ENCODE assay signal across 8 cellular contexts in the genomic region with DNA sequence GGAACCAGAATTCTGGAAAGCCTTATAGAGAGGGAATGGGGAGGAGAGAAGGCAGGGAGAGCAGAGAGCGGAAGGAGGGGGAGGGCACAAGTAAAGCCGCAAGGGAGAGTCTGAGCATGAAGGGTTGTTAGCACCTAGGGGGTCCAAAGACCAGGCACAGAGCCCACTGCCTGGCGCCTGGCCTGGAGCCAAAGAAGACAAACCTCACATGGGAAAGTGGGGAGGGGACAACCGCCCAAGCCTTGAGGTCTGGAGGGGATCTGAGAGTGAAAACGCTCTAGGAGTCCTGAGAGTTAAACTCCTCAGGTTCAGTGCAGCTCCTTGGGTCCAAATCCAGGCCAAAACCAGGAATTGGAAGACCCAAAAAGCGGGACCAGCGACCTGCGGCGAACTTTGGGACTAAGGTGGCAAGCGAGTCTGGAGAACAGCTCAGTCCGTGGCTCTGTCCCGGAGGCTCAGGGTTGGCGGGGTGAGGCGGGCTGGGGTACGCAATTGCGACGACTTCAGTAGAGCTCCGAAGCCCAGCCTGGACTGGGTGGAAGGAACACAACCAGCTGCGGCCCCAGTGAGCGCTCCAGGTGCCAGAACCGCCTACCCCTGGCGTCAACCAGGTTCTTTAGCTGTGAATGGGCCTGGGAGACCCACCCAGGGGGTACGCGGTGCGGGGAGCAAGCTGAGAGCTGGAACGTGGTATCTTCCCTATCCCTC. TPM values are rescaled to one million over a fixed set of nuclear protein-coding genes. Genes with fewer than 3 reads are reported as not detected.
DNase-seq lines count a peak whose midpoint lies in the region; ATAC-seq and TF ChIP-seq lines count a peak whose summit lies in the region.

No MANE protein-coding gene starts in this region.

- H3K27ac Mint-ChIP-seq in effector memory CD8-positive, alpha-beta T cell: peak overlapping the region in 1 of 2 donors; percentile 7

- peaks cover 0 to 9% of the 10 kb centered on the region in 2 donors for H3K27me3 Mint-ChIP-seq in effector memory CD8-positive, alpha-beta T cell

- H3K4me3 ChIP-seq in osteoblast (ENCODE audit: insufficient read depth, low read length): peak overlapping the region; percentile 82

- peaks cover 16% of the 10 kb centered on the region for H3K36me3 ChIP-seq in osteoblast (ENCODE audit: insufficient read depth, low read length)

- H3K27ac ChIP-seq in osteoblast (ENCODE audit: low read depth, low read length): no peak overlapping the region

- DNase-seq in DMS79 (lab: John Stamatoyannopoulos, UW): peak; percentile 23
- peak; percentile 61 to 70 for DNase-seq in NCI-H446 (lab: John Stamatoyannopoulos, UW)
- DNase-seq in effector memory CD8-positive, alpha-beta T cell: no peak
- DNase-seq in osteoblast (ENCODE audit: insufficient read length, low spot score, missing footprints): peak; percentile 84
- no peak for DNase-seq in GF-D8 (lab: John Stamatoyannopoulos, UW)
- no peak for DNase-seq in iPS-NIHi7 (ENCODE audit: extremely low spot score)
- DNase-seq in SHP77 (lab: John Stamatoyannopoulos, UW): no peak

- no peak for TF ChIP-seq CTCF in osteoblast (IDR thresholded peaks at IDR 0.05; ENCODE audit: extremely low read depth, low read depth, low read length)

- H3K79me2 ChIP-seq in osteoblast (ENCODE audit: insufficient read depth, low read length): peaks cover 34% of the 10 kb centered on the region

- peak overlapping the region; percentile 68 for H2AFZ ChIP-seq in osteoblast (ENCODE audit: low read length)

- peak overlapping the region; percentile 64 to 76 for H3K4me3 Mint-ChIP-seq in effector memory CD8-positive, alpha-beta T cell

- H3K4me2 ChIP-seq in osteoblast (ENCODE audit: insufficient read depth, low read length): peak overlapping the region; percentile 71

- H3K27me3 ChIP-seq in osteoblast (ENCODE audit: insufficient read depth, low read length): no peaks in the 10 kb centered on the region

- peaks cover 25 to 26% of the 10 kb centered on the region in 2 donors for H3K4me1 Mint-ChIP-seq in effector memory CD8-positive, alpha-beta T cell (ENCODE audit: low read depth in 2 of 2)

- no peaks in the 10 kb centered on the region for H3K9me3 Mint-ChIP-seq in effector memory CD8-positive, alpha-beta T cell

- peak; percentile 0 for ATAC-seq in effector memory CD8-positive, alpha-beta T cell (replicated peaks)
- no peak for ATAC-seq in HG02798 (IDR thresholded peaks at IDR 0.05; ENCODE audit: poor library complexity, unreplicated experiment)

- peaks cover 2% of the 10 kb centered on the region for H3K36me3 Mint-ChIP-seq in effector memory CD8-positive, alpha-beta T cell (ENCODE audit: insufficient read depth)

- H4K20me1 ChIP-seq in osteoblast (ENCODE audit: insufficient read depth, low read length): peaks cover 8% of the 10 kb centered on the region

- H3K9me3 ChIP-seq in osteoblast (ENCODE audit: low read depth, low read length): no peaks in the 10 kb centered on the region

- H3K4me1 ChIP-seq in osteoblast (ENCODE audit: insufficient read depth, low read length): peaks cover 37% of the 10 kb centered on the region

RNA-seq across cellular contexts. Expression of a gene that starts 0.8 kb away (rescaled TPM):
- 16.8 and 17.7 TPM in 2 replicates for total RNA-seq in osteoblast

RNA-seq across cellular contexts. Expression of a gene that starts 14.9 kb away (rescaled TPM):
- under 0.01 TPM in 2 replicates for total RNA-seq in osteoblast

RNA-seq across cellular contexts. Expression of a gene that starts 18.1 kb away (rescaled TPM):
- total RNA-seq in osteoblast: 18.3 and 23.9 TPM in 2 replicates

RNA-seq across cellular contexts. Expression of a gene that starts 28.1 kb away (rescaled TPM):
- total RNA-seq in osteoblast: not detected in 2 replicates

RNA-seq across cellular contexts. Expression of a gene that starts 35.3 kb away (rescaled TPM):
- total RNA-seq in osteoblast: 0.29 and 0.36 TPM in 2 replicates

Comparison
In these comparisons a context has a peak if more than half of its experiments do, and no peak if none do; other contexts are left out.
1. DNase-seq: peak in DMS79 (single experiment), NCI-H446 (2 of 2) and osteoblast (single experiment); none in effector memory CD8-positive, alpha-beta T cell (0 of 3), GF-D8 (single experiment), iPS-NIHi7 (single experiment) and SHP77 (0 of 2).